In genomic region chr5:90410178-90410762, GRCh38 we compare ENCODE assay signal across 8 cellular contexts. TPM values are rescaled to one million over a fixed set of nuclear protein-coding genes. Genes with fewer than 3 reads are reported as not detected.
DNase-seq lines count a peak whose midpoint lies in the region; ATAC-seq and TF ChIP-seq lines count a peak whose summit lies in the region.

No MANE protein-coding gene starts in this region.

- no peaks in the 10 kb centered on the region for H3K36me3 ChIP-seq in iPS-15b (ENCODE audit: control insufficient read depth, insufficient read depth, low read length)
- H3K36me3 ChIP-seq in suprapubic skin = no peaks in the 10 kb centered on the region

- peak; percentile 34 for DNase-seq in NCI-H1694 treated with DMSO at 0.1 percent for 48 hours (lab: John Stamatoyannopoulos, UW)
- no peak for DNase-seq in NCI-H1694 (lab: John Stamatoyannopoulos, UW)
- no peak for DNase-seq in suprapubic skin (ENCODE audit: low spot score in 2 of 2)
- no peak for DNase-seq in kidney tubule cell (ENCODE audit: low spot score)
- no peak for DNase-seq in superior temporal gyrus (ENCODE audit: extremely low spot score)

- ATAC-seq in SK-N-SH treated with all-trans-retinoic acid at 6 μM for 48 hours (peak; percentile 2; the same call in 2 of the 3 replicates), HG03159 (IDR thresholded peaks at IDR 0.05; ENCODE audit: unreplicated experiment) (no peak)

- H3K27me3 ChIP-seq in iPS-15b (ENCODE audit: control insufficient read depth, insufficient read depth, low read length) = no peaks in the 10 kb centered on the region
- H3K27me3 ChIP-seq in suprapubic skin = no peaks in the 10 kb centered on the region

- under 1% methylated on average over 10 of the region's 10 CpGs for WGBS in suprapubic skin

- H3K27ac ChIP-seq in suprapubic skin = peak overlapping the region; percentile 98

- TF ChIP-seq EP300 in suprapubic skin (IDR thresholded peaks at IDR 0.05) = no peak

- H3K4me3 ChIP-seq in iPS-15b (ENCODE audit: low read depth, low read length) (peak overlapping the region; percentile 81), suprapubic skin (peak overlapping the region; percentile 87)

- TF ChIP-seq POLR2A in suprapubic skin (IDR thresholded peaks at IDR 0.05) = no peak

- TF ChIP-seq CTCF in suprapubic skin (IDR thresholded peaks at IDR 0.05) = no peak

- H3K4me1 ChIP-seq in iPS-15b (ENCODE audit: control insufficient read depth, insufficient read depth, low read length) (peaks cover 9% of the 10 kb centered on the region), suprapubic skin (peaks cover 20% of the 10 kb centered on the region)

- H3K9me3 ChIP-seq in iPS-15b (ENCODE audit: control insufficient read depth, insufficient read depth, low read length) (no peaks in the 10 kb centered on the region), suprapubic skin (no peaks in the 10 kb centered on the region)

- peak overlapping the region; percentile 87 for H3K9ac ChIP-seq in iPS-15b (ENCODE audit: low read depth, low read length)

TF ChIP-seq in SK-N-SH treated with all-trans-retinoic acid at 6 μM for 48 hours, 23 proteins besides CTCF, POLR2A, EP300 and RAD21:
- no peak for TF ChIP-seq ARNTL (CRISPR knock-in tag; IDR thresholded peaks at IDR 0.05; ENCODE audit: borderline replicate concordance, low read depth)
- 0 out of 2 replicates have a peak, but pooled peaks have one; percentile 7 for TF ChIP-seq PATZ1 (CRISPR knock-in tag; IDR thresholded peaks at IDR 0.05; ENCODE audit: borderline replicate concordance)
- no peak for TF ChIP-seq ZFP3 (CRISPR knock-in tag; IDR thresholded peaks at IDR 0.05)
- no peak for TF ChIP-seq ISL1 (CRISPR knock-in tag; IDR thresholded peaks at IDR 0.05)

RNA-seq across cellular contexts. Expression of gene CETN3, which starts 0.7 kb away (rescaled TPM):
- 10 to 100 TPM in 1 of 4 donors, 1 to 10 TPM in 3; 5.5 to 13.7 (median 6.1) TPM for total RNA-seq in suprapubic skin
